In the genomic region with DNA sequence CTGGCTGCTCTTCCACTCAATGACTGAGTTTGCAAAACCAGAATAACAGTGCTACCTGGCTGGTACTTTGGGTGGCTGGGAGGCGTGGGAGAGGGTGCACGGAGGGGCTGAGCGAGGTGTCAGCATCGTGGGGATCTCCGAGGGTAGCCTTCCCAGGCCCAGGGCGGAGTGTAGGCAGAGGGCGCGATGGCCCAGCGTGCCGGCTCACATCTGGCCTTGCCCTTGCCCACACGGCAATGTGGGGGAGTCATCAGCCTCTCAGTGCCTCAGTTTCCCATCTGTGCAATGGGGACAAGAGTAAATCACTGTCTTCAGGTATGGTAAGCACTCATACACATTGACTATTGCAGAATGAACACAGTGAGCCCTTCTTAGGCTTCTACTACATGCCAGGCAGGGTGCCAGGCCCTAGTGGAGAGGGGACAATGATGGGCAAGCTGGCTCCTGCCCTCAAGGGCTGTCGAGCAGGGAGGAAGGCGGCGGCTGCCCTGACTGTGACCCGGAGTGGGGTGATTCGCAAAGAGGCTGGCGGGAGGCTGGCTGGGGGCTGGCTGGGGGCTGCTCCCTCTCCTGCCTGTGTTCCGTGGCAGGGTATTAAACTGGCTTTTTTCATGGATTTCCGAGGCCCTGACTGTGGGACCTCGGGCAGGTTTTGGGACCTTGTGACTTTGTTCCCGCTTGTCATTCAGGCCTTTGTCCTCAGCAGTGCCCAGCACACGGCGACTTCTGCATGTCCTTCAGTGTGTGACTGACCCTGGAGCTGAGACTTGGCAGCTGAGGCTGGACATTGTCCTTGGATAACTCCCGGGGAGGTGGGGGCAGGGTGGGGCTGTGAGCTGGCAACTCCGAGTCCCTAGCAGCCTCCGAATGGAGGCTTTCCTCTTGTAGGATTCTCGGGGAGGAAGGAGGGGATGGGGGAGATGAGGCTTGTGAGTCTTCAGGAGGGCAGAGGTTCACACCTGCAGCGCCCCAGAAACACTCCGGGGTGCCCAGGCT, we compare ENCODE assay signal across 9 cellular contexts.
DNase-seq lines count a peak whose midpoint lies in the region; ATAC-seq and TF ChIP-seq lines count a peak whose summit lies in the region.
"Had no signal": no experiment of that assay in that cellular context is flagged by ENCODE, and none has a peak within 500 bp of the region (broad histone marks: within the 10 kb centered on the region; RNA-seq: fewer than 3 reads in every experiment).

No MANE protein-coding gene starts in this region.

- ATAC-seq in left ventricle myocardium superior (peak; percentile 76), HG03432 (IDR thresholded peaks at IDR 0.05; ENCODE audit: unreplicated experiment) (no peak)

- H3K4me1 Mint-ChIP-seq in HFFc6 (ENCODE audit: low read depth), result peaks cover 77% of the 10 kb centered on the region

- H3K4me3 Mint-ChIP-seq in HFFc6, result peak overlapping the region; percentile 9; the same call in 1 of the 2 replicates
- H3K4me3 Mint-ChIP-seq: activated CD4-positive, alpha-beta memory T cell treated with anti-CD3 and anti-CD28 coated beads for 36 hours had no signal

- no peaks in the 10 kb centered on the region for H3K36me3 Mint-ChIP-seq in HFFc6 (ENCODE audit: low read depth)
- H3K36me3 Mint-ChIP-seq: activated CD4-positive, alpha-beta memory T cell treated with anti-CD3 and anti-CD28 coated beads for 36 hours had no signal

- H3K4me3 ChIP-seq in SJCRH30 (no peak overlapping the region), spleen (no peak overlapping the region)

- intact Hi-C loops in left ventricle myocardium superior (cut with micrococcal nuclease), result no loop called here
- intact Hi-C loops in spleen (cut with DNase I; ENCODE audit: low total_unique reads), result no loop called here

- H3K27ac ChIP-seq in SJCRH30, result peak overlapping the region; percentile 80
- H3K27ac ChIP-seq in spleen, result peak overlapping the region; percentile 29 to 95 (median 70)

- TF ChIP-seq CTCF in HFFc6 (IDR thresholded peaks at IDR 0.05) (no peak), spleen (IDR thresholded peaks at IDR 0.05 in 8 of 11, conservative IDR thresholded peaks at IDR 0.05 in 3 of 11) (no peak)

- H3K4me1 ChIP-seq in SJCRH30 (peaks cover 70% of the 10 kb centered on the region), spleen (peaks cover 79 to 100% (median 95%) of the 10 kb centered on the region in 6 donors)

- DNase-seq in HFFc6 (no peak), SJCRH30 (no peak), left ventricle myocardium superior (peak; percentile 86), spleen (no peak), NCI-H128 (lab: John Stamatoyannopoulos, UW; ENCODE audit: unreplicated experiment) (no peak), SKM-1 (lab: John Stamatoyannopoulos, UW; ENCODE audit: unreplicated experiment) (no peak), NOMO-1 treated with dmso at 0.1 percent for 144 hours (lab: John Stamatoyannopoulos, UW; ENCODE audit: unreplicated experiment) (no peak)
- DNase-seq: activated CD4-positive, alpha-beta memory T cell treated with anti-CD3 and anti-CD28 coated beads for 36 hours had no signal

- TF ChIP-seq POLR2A in spleen (IDR thresholded peaks at IDR 0.05), result no peak

- H3K9me3 ChIP-seq in SJCRH30 (replicated peaks), result no peaks in the 10 kb centered on the region
- no peaks in the 10 kb centered on the region for H3K9me3 ChIP-seq in spleen

- H3K36me3 ChIP-seq in SJCRH30 (peaks cover 3% of the 10 kb centered on the region; the same call in 1 of the 2 replicates), spleen (peaks cover 0 to 17% (median 0%) of the 10 kb centered on the region in 6 donors)

- peaks cover 3% of the 10 kb centered on the region; the same call in 1 of the 2 replicates for H3K27me3 Mint-ChIP-seq in HFFc6 (ENCODE audit: insufficient read depth)
- H3K27me3 Mint-ChIP-seq: activated CD4-positive, alpha-beta memory T cell treated with anti-CD3 and anti-CD28 coated beads for 36 hours had no signal

- H3K27me3 ChIP-seq in SJCRH30 (no peaks in the 10 kb centered on the region), spleen (replicated peaks in 1 of 7) (no peaks in the 10 kb centered on the region)

- H3K27ac Mint-ChIP-seq in HFFc6, result peak overlapping the region; percentile 56

- WGBS in spleen, 5 donors, result 71 to 79% (median 74%) methylated on average over 21 to 29 of the region's 29 CpGs

- H3K9me3 Mint-ChIP-seq in HFFc6, result no peaks in the 10 kb centered on the region
- H3K9me3 Mint-ChIP-seq: activated CD4-positive, alpha-beta memory T cell treated with anti-CD3 and anti-CD28 coated beads for 36 hours had no signal
